In genomic region chr12:80598004-80598606, GRCh38 we compare ENCODE assay signal across 11 cellular contexts.
DNase-seq lines count a peak whose midpoint lies in the region; ATAC-seq and TF ChIP-seq lines count a peak whose summit lies in the region.
"Had no signal": no experiment of that assay in that cellular context is flagged by ENCODE, and none has a peak within 500 bp of the region (broad histone marks: within the 10 kb centered on the region; RNA-seq: fewer than 3 reads in every experiment).

No MANE protein-coding gene starts in this region.

- no peak overlapping the region for H3K4me2 ChIP-seq in PC-9
- H3K4me2 ChIP-seq: BLaER1 had no signal

- no peak for TF ChIP-seq CTCF in activated CD8-positive, alpha-beta T cell treated with anti-CD3 and anti-CD28 coated beads for 36 hours (IDR thresholded peaks at IDR 0.05)
- TF ChIP-seq CTCF in PC-9 (conservative IDR thresholded peaks at IDR 0.05), result peak; percentile 32; the same call in 1 of the 2 replicates
- TF ChIP-seq CTCF in fibroblast of mammary gland (conservative IDR thresholded peaks at IDR 0.05; ENCODE audit: control insufficient read depth, insufficient read depth, low read depth, low read length), result peak; percentile 53
- TF ChIP-seq CTCF in tibial nerve (IDR thresholded peaks at IDR 0.05), result peak in 3 of 5 experiments; percentile 9 to 17 (median 15)
- peak in 1 of 2 experiments; percentile 21 for TF ChIP-seq CTCF in tibial artery (IDR thresholded peaks at IDR 0.05)

- CTCF ChIA-PET in activated CD8-positive, alpha-beta T cell treated with anti-CD3 and anti-CD28 coated beads for 36 hours (lab: Charles Lee), result no interaction called here
- CTCF ChIA-PET in activated CD8-positive, alpha-beta T cell treated with anti-CD3 and anti-CD28 coated beads, Interleukin-2, amount 10 ng/mL, durations not matched to agents 7 days and 5 days (lab: Charles Lee), result interaction anchor here (0.9 kb wide), 1 partner anchor 9 kb away, joined by 3 read pairs; no protein-coding TSS in a partner anchor
- CTCF ChIA-PET in PC-9 (lab: Charles Lee), result no interaction called here
- CTCF ChIA-PET in activated naive CD4-positive, alpha-beta T cell treated with anti-CD3 and anti-CD28 coated beads, Interleukin-2, amount 10 ng/mL, durations not matched to agents 7 days and 5 days (lab: Charles Lee), result no interaction called here

- intact Hi-C loops in activated CD8-positive, alpha-beta T cell treated with anti-CD3 and anti-CD28 coated beads for 36 hours (cut with micrococcal nuclease), result no loop called here
- intact Hi-C loops in PC-9 (cut with micrococcal nuclease; ENCODE audit: unreplicated experiment), result loop anchor here (5.0 kb wide), 1 partner anchor 126 kb away; no protein-coding TSS in a partner anchor
- intact Hi-C loops in tibial artery (cut with DNase I; ENCODE audit: low total_unique reads), result no loop called here

- TF ChIP-seq POLR2A in tibial nerve (IDR thresholded peaks at IDR 0.05), result no peak

- no peaks in the 10 kb centered on the region for H3K9me3 Mint-ChIP-seq in activated CD8-positive, alpha-beta T cell treated with anti-CD3 and anti-CD28 coated beads for 36 hours
- H3K9me3 Mint-ChIP-seq in activated CD8-positive, alpha-beta T cell treated with anti-CD3 and anti-CD28 coated beads, Interleukin-2, amount 10 ng/mL, durations not matched to agents 7 days and 5 days (ENCODE audit: insufficient read depth), result no peaks in the 10 kb centered on the region
- no peaks in the 10 kb centered on the region for H3K9me3 Mint-ChIP-seq in activated naive CD4-positive, alpha-beta T cell treated with anti-CD3 and anti-CD28 coated beads, Interleukin-2, amount 10 ng/mL, durations not matched to agents 7 days and 5 days
- H3K9me3 Mint-ChIP-seq: T-helper 2 cell treated with Interferon-gamma antibody and Interleukin-4, amounts not matched to agents 5 μg/mL and 100 μg/mL, for 36 hours had no signal

- no peaks in the 10 kb centered on the region for H3K4me1 Mint-ChIP-seq in activated CD8-positive, alpha-beta T cell treated with anti-CD3 and anti-CD28 coated beads for 36 hours (ENCODE audit: low read depth)
- H3K4me1 Mint-ChIP-seq in activated CD8-positive, alpha-beta T cell treated with anti-CD3 and anti-CD28 coated beads, Interleukin-2, amount 10 ng/mL, durations not matched to agents 7 days and 5 days (ENCODE audit: low read depth), result no peaks in the 10 kb centered on the region
- H3K4me1 Mint-ChIP-seq in activated naive CD4-positive, alpha-beta T cell treated with anti-CD3 and anti-CD28 coated beads, Interleukin-2, amount 10 ng/mL, durations not matched to agents 7 days and 5 days, result no peaks in the 10 kb centered on the region

- no peak for TF ChIP-seq EP300 in tibial nerve (IDR thresholded peaks at IDR 0.05)

- H3K9me3 ChIP-seq in PC-9 (ENCODE audit: insufficient read depth, low read depth) (no peaks in the 10 kb centered on the region), tibial nerve (no peaks in the 10 kb centered on the region), tibial artery (no peaks in the 10 kb centered on the region)
- H3K9me3 ChIP-seq: BLaER1, spleen had no signal

- H4K20me1 ChIP-seq in PC-9 (ENCODE audit: insufficient read depth), result no peaks in the 10 kb centered on the region
- H4K20me1 ChIP-seq: BLaER1 had no signal

- WGBS in tibial nerve, 2 donors, result 68 to 70% methylated on average over 5 of the region's 5 CpGs

- no peaks in the 10 kb centered on the region for H3K79me2 ChIP-seq in PC-9 (ENCODE audit: low read depth)

- H2AFZ ChIP-seq in PC-9, result no peak overlapping the region

- DNase-seq in activated CD8-positive, alpha-beta T cell treated with anti-CD3 and anti-CD28 coated beads for 36 hours, result peak; percentile 1
- no peak for DNase-seq in activated CD8-positive, alpha-beta T cell treated with anti-CD3 and anti-CD28 coated beads, Interleukin-2, amount 10 ng/mL, durations not matched to agents 7 days and 5 days
- no peak for DNase-seq in PC-9
- DNase-seq in fibroblast of mammary gland (ENCODE audit: low read depth), result peak; percentile 90
- DNase-seq in tibial nerve (ENCODE audit: low spot score in 2 of 2), result no peak
- no peak for DNase-seq in tibial artery
- DNase-seq in Kasumi-1 (lab: John Stamatoyannopoulos, UW), result no peak
- DNase-seq in activated naive CD4-positive, alpha-beta T cell treated with anti-CD3 and anti-CD28 coated beads, Interleukin-2, amount 10 ng/mL, durations not matched to agents 7 days and 5 days, result no peak
- DNase-seq: spleen had no signal

- no peak overlapping the region for H3K4me3 Mint-ChIP-seq in activated CD8-positive, alpha-beta T cell treated with anti-CD3 and anti-CD28 coated beads for 36 hours
- H3K4me3 Mint-ChIP-seq in activated CD8-positive, alpha-beta T cell treated with anti-CD3 and anti-CD28 coated beads, Interleukin-2, amount 10 ng/mL, durations not matched to agents 7 days and 5 days, result no peak overlapping the region
- H3K4me3 Mint-ChIP-seq in activated naive CD4-positive, alpha-beta T cell treated with anti-CD3 and anti-CD28 coated beads, Interleukin-2, amount 10 ng/mL, durations not matched to agents 7 days and 5 days, result no peak overlapping the region
- H3K4me3 Mint-ChIP-seq: T-helper 2 cell treated with Interferon-gamma antibody and Interleukin-4, amounts not matched to agents 5 μg/mL and 100 μg/mL, for 36 hours had no signal

- no peaks in the 10 kb centered on the region for H3K27me3 ChIP-seq in PC-9 (ENCODE audit: insufficient read depth, low read depth)
- no peaks in the 10 kb centered on the region for H3K27me3 ChIP-seq in tibial nerve
- no peaks in the 10 kb centered on the region for H3K27me3 ChIP-seq in tibial artery
- H3K27me3 ChIP-seq: BLaER1, spleen had no signal

- no peaks in the 10 kb centered on the region for H3K9me2 ChIP-seq in PC-9 (ENCODE audit: insufficient read depth)

- H3K36me3 ChIP-seq in PC-9 (ENCODE audit: low read depth) (no peaks in the 10 kb centered on the region), tibial nerve (no peaks in the 10 kb centered on the region), tibial artery (no peaks in the 10 kb centered on the region)
- H3K36me3 ChIP-seq: BLaER1, spleen had no signal

- POLR2A ChIA-PET in activated CD8-positive, alpha-beta T cell treated with anti-CD3 and anti-CD28 coated beads for 36 hours (lab: Charles Lee), result no interaction called here
- POLR2A ChIA-PET in activated CD8-positive, alpha-beta T cell treated with anti-CD3 and anti-CD28 coated beads, Interleukin-2, amount 10 ng/mL, durations not matched to agents 7 days and 5 days (lab: Charles Lee), result no interaction called here
- POLR2A ChIA-PET in PC-9 (lab: Charles Lee; ENCODE audit: unreplicated experiment), result no interaction called here

- no TSS peak for BruUV-seq in PC-9 (replicated peaks; lab: Mats Ljungman, UMichigan)

- no peaks in the 10 kb centered on the region for H3K4me1 ChIP-seq in PC-9 (replicated peaks; ENCODE audit: insufficient read depth)
- H3K4me1 ChIP-seq in tibial nerve, result no peaks in the 10 kb centered on the region
- no peaks in the 10 kb centered on the region for H3K4me1 ChIP-seq in tibial artery
- H3K4me1 ChIP-seq: BLaER1, spleen had no signal

- H3K27ac Mint-ChIP-seq in activated CD8-positive, alpha-beta T cell treated with anti-CD3 and anti-CD28 coated beads for 36 hours, result no peak overlapping the region
- no peak overlapping the region for H3K27ac Mint-ChIP-seq in activated CD8-positive, alpha-beta T cell treated with anti-CD3 and anti-CD28 coated beads, Interleukin-2, amount 10 ng/mL, durations not matched to agents 7 days and 5 days
- no peak overlapping the region for H3K27ac Mint-ChIP-seq in activated naive CD4-positive, alpha-beta T cell treated with anti-CD3 and anti-CD28 coated beads, Interleukin-2, amount 10 ng/mL, durations not matched to agents 7 days and 5 days
- H3K27ac Mint-ChIP-seq: T-helper 2 cell treated with Interferon-gamma antibody and Interleukin-4, amounts not matched to agents 5 μg/mL and 100 μg/mL, for 36 hours had no signal

- no peak for ATAC-seq in activated CD8-positive, alpha-beta T cell treated with anti-CD3 and anti-CD28 coated beads for 36 hours
- ATAC-seq in activated CD8-positive, alpha-beta T cell treated with anti-CD3 and anti-CD28 coated beads, Interleukin-2, amount 10 ng/mL, durations not matched to agents 7 days and 5 days, result no peak

- H3K4me3 ChIP-seq in PC-9, result no peak overlapping the region
- H3K4me3 ChIP-seq in fibroblast of mammary gland (ENCODE audit: control insufficient read depth, low read depth, low read length), result no peak overlapping the region
- H3K4me3 ChIP-seq in tibial nerve, result no peak overlapping the region
- H3K4me3 ChIP-seq in tibial artery, result no peak overlapping the region
- H3K4me3 ChIP-seq: BLaER1, spleen had no signal

- H3K36me3 Mint-ChIP-seq in activated CD8-positive, alpha-beta T cell treated with anti-CD3 and anti-CD28 coated beads for 36 hours (ENCODE audit: low read depth), result no peaks in the 10 kb centered on the region
- no peaks in the 10 kb centered on the region for H3K36me3 Mint-ChIP-seq in activated CD8-positive, alpha-beta T cell treated with anti-CD3 and anti-CD28 coated beads, Interleukin-2, amount 10 ng/mL, durations not matched to agents 7 days and 5 days (ENCODE audit: low read depth)
- no peaks in the 10 kb centered on the region for H3K36me3 Mint-ChIP-seq in activated naive CD4-positive, alpha-beta T cell treated with anti-CD3 and anti-CD28 coated beads, Interleukin-2, amount 10 ng/mL, durations not matched to agents 7 days and 5 days

- no peaks in the 10 kb centered on the region for H3F3A ChIP-seq in PC-9 (ENCODE audit: insufficient read depth, low read depth)

- H3K27ac ChIP-seq in PC-9 (no peak overlapping the region), tibial nerve (no peak overlapping the region), tibial artery (no peak overlapping the region)
- H3K27ac ChIP-seq: BLaER1, spleen had no signal

- H3K27me3 Mint-ChIP-seq in activated CD8-positive, alpha-beta T cell treated with anti-CD3 and anti-CD28 coated beads for 36 hours, result no peaks in the 10 kb centered on the region
- H3K27me3 Mint-ChIP-seq in activated CD8-positive, alpha-beta T cell treated with anti-CD3 and anti-CD28 coated beads, Interleukin-2, amount 10 ng/mL, durations not matched to agents 7 days and 5 days (ENCODE audit: low read depth), result no peaks in the 10 kb centered on the region
- H3K27me3 Mint-ChIP-seq in activated naive CD4-positive, alpha-beta T cell treated with anti-CD3 and anti-CD28 coated beads, Interleukin-2, amount 10 ng/mL, durations not matched to agents 7 days and 5 days, result no peaks in the 10 kb centered on the region

Comparison
In these comparisons a context has a peak if more than half of its experiments do, and no peak if none do; other contexts are left out.
1. DNase-seq: peak in activated CD8-positive, alpha-beta T cell treated with anti-CD3 and anti-CD28 coated beads for 36 hours (single experiment) and fibroblast of mammary gland (single experiment); none in activated CD8-positive, alpha-beta T cell treated with anti-CD3 and anti-CD28 coated beads, Interleukin-2, amount 10 ng/mL, durations not matched to agents 7 days and 5 days (single experiment), PC-9 (0 of 2), tibial nerve (0 of 2), tibial artery (0 of 2), Kasumi-1 (0 of 2) and activated naive CD4-positive, alpha-beta T cell treated with anti-CD3 and anti-CD28 coated beads, Interleukin-2, amount 10 ng/mL, durations not matched to agents 7 days and 5 days (single experiment).